In genomic region chrX:45758738-45759397, GRCh38 we compare ENCODE assay signal across 8 cellular contexts.
DNase-seq lines count a peak whose midpoint lies in the region; ATAC-seq and TF ChIP-seq lines count a peak whose summit lies in the region.

No MANE protein-coding gene starts in this region.

- DNase-seq in M059J (ENCODE audit: low read depth) (peak; percentile 76), astrocyte of the spinal cord (ENCODE audit: low read depth, low spot score) (peak; percentile 56), NCI-H1048 (lab: John Stamatoyannopoulos, UW) (no peak), NCI-H146 (lab: John Stamatoyannopoulos, UW) (no peak), DMS153 (lab: John Stamatoyannopoulos, UW) (no peak)
- DNase-seq in stimulated activated naive CD8-positive, alpha-beta T cell treated with anti-CD3 and anti-CD28 coated beads, Interleukin-15, Interleukin-2, amounts not matched to agents 100 U/mL and 50 U/mL, for 24 hours: no peak

- TF ChIP-seq CTCF in astrocyte of the spinal cord (IDR thresholded peaks at IDR 0.05; ENCODE audit: low read depth, low read length): no peak

- in situ Hi-C loops in astrocyte of the spinal cord (cut with HindIII; ENCODE audit: low sequenced_read_pairs): no loop called here

- peak; percentile 73 for ATAC-seq in GM18498 (IDR thresholded peaks at IDR 0.05; ENCODE audit: unreplicated experiment)
- peak; percentile 59 for ATAC-seq in GM21717 (IDR thresholded peaks at IDR 0.05; ENCODE audit: unreplicated experiment)
- ATAC-seq in stimulated activated naive CD8-positive, alpha-beta T cell treated with anti-CD3 and anti-CD28 coated beads, Interleukin-15, Interleukin-2, amounts not matched to agents 100 U/mL and 50 U/mL, for 24 hours: peak; percentile 53

- H3K4me3 ChIP-seq in astrocyte of the spinal cord (ENCODE audit: low read depth, low read length): no peak overlapping the region

Comparison
In these comparisons a context has a peak if more than half of its experiments do, and no peak if none do; other contexts are left out.
1. DNase-seq: peak in M059J (single experiment) and astrocyte of the spinal cord (single experiment); none in stimulated activated naive CD8-positive, alpha-beta T cell treated with anti-CD3 and anti-CD28 coated beads, Interleukin-15, Interleukin-2, amounts not matched to agents 100 U/mL and 50 U/mL, for 24 hours (single experiment), NCI-H1048 (single experiment), NCI-H146 (single experiment) and DMS153 (single experiment).
2. Peak in every context shown above with its lines, with median percentiles within 50 percentile points of each other: ATAC-seq.